In the genomic region with DNA sequence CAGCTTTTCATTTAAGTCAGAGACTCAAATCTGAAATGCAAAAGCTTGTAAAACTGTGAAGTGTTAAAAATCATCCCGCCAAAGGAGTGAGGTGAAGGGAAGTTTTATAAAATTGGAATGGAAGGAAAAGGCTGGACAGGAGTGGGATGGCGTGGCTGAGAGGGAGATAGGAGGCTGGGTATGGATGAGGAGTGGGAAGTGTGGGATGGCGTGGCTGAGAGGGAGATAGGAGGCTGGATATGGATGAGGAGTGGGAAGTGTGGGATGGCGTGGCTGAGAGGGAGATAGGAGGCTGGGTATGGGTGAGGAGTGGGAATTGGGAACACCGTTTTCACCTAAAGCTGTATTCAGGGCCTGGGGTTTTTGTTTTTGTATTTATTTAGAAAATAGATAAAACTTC, we compare ENCODE assay signal across 1 cellular context.
TF ChIP-seq lines count a peak whose summit lies in the region.

No MANE protein-coding gene starts in this region.

TF ChIP-seq in HepG2, 621 proteins besides CTCF, POLR2A, EP300 and RAD21:
- TF ChIP-seq HNRNPK (IDR thresholded peaks at IDR 0.05; ENCODE audit: low read depth, low read length, poor library complexity, severe bottlenecking): peak; percentile 75
- TF ChIP-seq STAG1 (CRISPR knock-in tag; IDR thresholded peaks at IDR 0.05): no peak
- TF ChIP-seq CENPX (CRISPR knock-in tag; IDR thresholded peaks at IDR 0.05): no peak
- TF ChIP-seq ZNF510 (CRISPR knock-in tag; IDR thresholded peaks at IDR 0.05; ENCODE audit: low read depth): no peak
- no peak for TF ChIP-seq ZNF605 (CRISPR knock-in tag; IDR thresholded peaks at IDR 0.05)
